In the genomic region with DNA sequence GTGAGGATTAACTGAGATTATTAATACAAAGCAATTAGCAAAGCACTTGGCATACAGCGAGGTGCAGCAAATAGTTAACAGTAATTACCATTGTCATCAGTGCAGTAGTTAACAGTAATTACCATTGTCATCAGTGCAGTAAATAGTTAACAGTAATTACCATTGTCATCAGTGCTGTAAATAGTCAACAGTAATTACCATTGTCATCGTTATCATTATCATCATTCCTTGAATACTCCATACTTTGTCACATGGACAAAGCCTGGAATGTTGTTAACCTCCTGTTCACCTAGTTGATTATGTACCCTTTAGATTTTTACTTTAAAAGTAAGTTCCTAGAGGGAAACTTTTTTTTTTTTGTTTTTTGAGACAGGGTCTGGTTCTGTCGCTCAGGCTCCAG, we compare ENCODE assay signal across 21 cellular contexts. TPM values are rescaled to one million over a fixed set of nuclear protein-coding genes. Genes with fewer than 3 reads are reported as not detected.
"Had no signal": no experiment of that assay in that cellular context is flagged by ENCODE, and none has a peak within 500 bp of the region (broad histone marks: within the 10 kb centered on the region; RNA-seq: fewer than 3 reads in every experiment).

No MANE protein-coding gene starts in this region.

- H3K27me3 ChIP-seq: foreskin keratinocyte, pancreas, upper lobe of right lung had no signal

- H3K36me3 ChIP-seq: pancreas, upper lobe of right lung had no signal

- H3K9me3 ChIP-seq: pancreas, SK-N-SH, upper lobe of right lung had no signal

- H3K4me2 ChIP-seq: SK-N-SH had no signal

- H3K4me3 ChIP-seq: lung, pancreas, upper lobe of right lung had no signal

- DNase-seq: activated CD4-positive, alpha-beta T cell treated with anti-CD3 and anti-CD28 coated beads for 48 hours; activated CD8-positive, alpha-beta T cell treated with anti-CD3 and anti-CD28 coated beads for 36 hours; activated gamma-delta T cell; activated naive CD4-positive, alpha-beta T cell treated with anti-CD3 and anti-CD28 coated beads, Interleukin-2, amount 50 U/mL, for 16 hours; activated naive CD8-positive, alpha-beta T cell treated with anti-CD3 and anti-CD28 coated beads, Interleukin-2, amount 50 U/mL, for 24 hours; caudate nucleus; effector memory CD8-positive, alpha-beta T cell; kidney; pancreas; SK-N-SH; stimulated activated CD4-positive, alpha-beta T cell treated with anti-CD3 and anti-CD28 coated beads, Interleukin-2, amount 100 ng/mL, for 48 hours; stimulated activated CD8-positive, alpha-beta memory T cell treated with anti-CD3 and anti-CD28 coated beads, Interleukin-4, amount 100 ng/mL, for 48 hours; stimulated activated naive B cell treated with anti-CD40 and anti-IgM and Interleukin-4, amounts not matched to agents 10 μg/mL and 1 μg/mL and 100 μg/mL, for 72 hours; upper lobe of right lung had no signal

- H3K9me2 ChIP-seq: SK-N-SH had no signal

- H3K27ac ChIP-seq: pancreas, upper lobe of right lung had no signal

- ATAC-seq: activated CD8-positive, alpha-beta T cell treated with anti-CD3 and anti-CD28 coated beads for 36 hours; activated naive CD8-positive, alpha-beta T cell treated with anti-CD3 and anti-CD28 coated beads, Interleukin-2, amount 50 U/mL, for 24 hours; effector memory CD8-positive, alpha-beta T cell; foreskin keratinocyte; left lobe of liver; natural killer cell treated with Interleukin-12 subunit alpha and Interleukin-12 subunit beta and Interleukin-15 and Interleukin-18, amount 100 ng/mL, for 72 hours; pancreas; sciatic nerve; stimulated activated naive B cell treated with anti-CD40 and anti-IgM and Interleukin-4, amounts not matched to agents 10 μg/mL and 1 μg/mL and 100 μg/mL, for 72 hours had no signal

RNA-seq across cellular contexts. Expression of a gene that starts 19.5 kb away (rescaled TPM):
- total RNA-seq: activated CD8-positive, alpha-beta T cell treated with anti-CD3 and anti-CD28 coated beads for 36 hours; activated T-helper 1 cell treated with anti-CD3 and anti-CD28 coated beads, Interleukin-12 subunit alpha, Interleukin-12 subunit beta, Interleukin-2, Interleukin-4 antibody, amounts not matched to agents 30 ng/mL and 10 ng/mL and 1 ng/mL, durations not matched to agents 14 hours and 24 hours and 36 hours; foreskin keratinocyte; natural killer cell treated with Interleukin-12 subunit alpha and Interleukin-12 subunit beta and Interleukin-15 and Interleukin-18, amount 100 ng/mL, for 72 hours; T-helper 2 cell treated with Interferon-gamma antibody and Interleukin-4, amounts not matched to agents 100 ng/mL and 5 ng/mL, for 36 hours had no signal
